18 cellular contexts compared by ENCODE assay signal in genomic region chr9:36961568-36962360, GRCh38.
DNase-seq lines count a peak whose midpoint lies in the region; TF ChIP-seq lines count a peak whose summit lies in the region.
"Had no signal": no experiment of that assay in that cellular context is flagged by ENCODE, and none has a peak within 500 bp of the region (broad histone marks: within the 10 kb centered on the region; RNA-seq: fewer than 3 reads in every experiment).

No MANE protein-coding gene starts in this region.

- peaks cover 7% of the 10 kb centered on the region for H3K27me3 ChIP-seq in brain microvascular endothelial cell (replicated peaks)

- H3K9me3 Mint-ChIP-seq in type B pancreatic cell = no peaks in the 10 kb centered on the region
- H3K9me3 Mint-ChIP-seq: activated T-cell treated with anti-CD3 and anti-CD28 coated beads, Interleukin-2, amount 50 U/mL, for 4 hours; stimulated activated memory B cell treated with anti-CD40 and anti-IgM and Interleukin-4, amounts not matched to agents 10 μg/mL and 1 μg/mL and 100 μg/mL, for 72 hours had no signal

- H3K36me3 ChIP-seq in brain microvascular endothelial cell (replicated peaks) = no peaks in the 10 kb centered on the region
- H3K36me3 ChIP-seq: gastrocnemius medialis had no signal

- H3K27me3 Mint-ChIP-seq in type B pancreatic cell = peaks cover 54% of the 10 kb centered on the region
- H3K27me3 Mint-ChIP-seq: stimulated activated memory B cell treated with anti-CD40 and anti-IgM and Interleukin-4, amounts not matched to agents 10 μg/mL and 1 μg/mL and 100 μg/mL, for 72 hours had no signal

- no peak overlapping the region for H3K27ac Mint-ChIP-seq in type B pancreatic cell

- H3K4me3 Mint-ChIP-seq in type B pancreatic cell = no peak overlapping the region
- H3K4me3 Mint-ChIP-seq: activated T-cell treated with anti-CD3 and anti-CD28 coated beads, Interleukin-2, amount 50 U/mL, for 4 hours; stimulated activated memory B cell treated with anti-CD40 and anti-IgM and Interleukin-4, amounts not matched to agents 10 μg/mL and 1 μg/mL and 100 μg/mL, for 72 hours had no signal

- H3K27ac ChIP-seq in brain microvascular endothelial cell = no peak overlapping the region
- H3K27ac ChIP-seq: 22Rv1, gastrocnemius medialis, PC-9 had no signal

- H3K4me1 Mint-ChIP-seq in type B pancreatic cell (ENCODE audit: unreplicated experiment) = peaks cover 8% of the 10 kb centered on the region

- no peak overlapping the region for H3K4me3 ChIP-seq in brain microvascular endothelial cell (ENCODE audit: low read depth, low read length)
- H3K4me3 ChIP-seq in skeletal muscle cell (ENCODE audit: low read depth, low read length) = peak overlapping the region; percentile 17
- H3K4me3 ChIP-seq: gastrocnemius medialis, PC-9 had no signal

- DNase-seq in NCI-H1417 (lab: John Stamatoyannopoulos, UW) (peak in 2 of 3 experiments; percentile 48 to 68), NCI-H1417 treated with DMSO at 0.1 percent for 48 hours (lab: John Stamatoyannopoulos, UW) (no peak), brain microvascular endothelial cell (peak; percentile 1), kidney tubule cell (ENCODE audit: low spot score) (peak; percentile 8), skeletal muscle cell (ENCODE audit: low read depth) (no peak), type B pancreatic cell (ENCODE audit: extremely low spot score, unreplicated experiment) (no peak), G401 (ENCODE audit: low spot score) (no peak)
- DNase-seq in stimulated activated naive CD4-positive, alpha-beta T cell treated with Interleukin-2 at 50 U/mL for 16 hours (lab: John Stamatoyannopoulos, UW) = no peak
- DNase-seq: activated CD4-positive, alpha-beta T cell treated with anti-CD3 and anti-CD28 coated beads for 1 hour; activated T-cell treated with anti-CD3 and anti-CD28 coated beads, Interleukin-2, amount 50 U/mL, for 4 hours; amniotic stem cell; gastrocnemius medialis; NCI-H1105; NCI-H510A; PC-9; right cardiac atrium had no signal

- in situ Hi-C loops in brain microvascular endothelial cell (cut with HindIII; ENCODE audit: low pct_ligation_motif_present, low sequenced_read_pairs) = no loop called here
- in situ Hi-C loops in G401 (cut with HindIII; ENCODE audit: low sequenced_read_pairs) = no loop called here

- no peaks in the 10 kb centered on the region for H3K36me3 Mint-ChIP-seq in type B pancreatic cell

- TF ChIP-seq CTCF in brain microvascular endothelial cell (IDR thresholded peaks at IDR 0.05; ENCODE audit: low read depth, low read length, missing control alignments) (no peak), type B pancreatic cell (conservative IDR thresholded peaks at IDR 0.05) (no peak)

Comparison
In these comparisons a context has a peak if more than half of its experiments do, and no peak if none do; other contexts are left out.
1. DNase-seq: peak in NCI-H1417 (2 of 3), brain microvascular endothelial cell (single experiment) and kidney tubule cell (single experiment); none in NCI-H1417 treated with DMSO at 0.1 percent for 48 hours (single experiment), skeletal muscle cell (single experiment), type B pancreatic cell (single experiment), stimulated activated naive CD4-positive, alpha-beta T cell treated with Interleukin-2 at 50 U/mL for 16 hours (single experiment) and G401 (single experiment).